ENCODE assay signal across 1 cellular context in the genomic region with DNA sequence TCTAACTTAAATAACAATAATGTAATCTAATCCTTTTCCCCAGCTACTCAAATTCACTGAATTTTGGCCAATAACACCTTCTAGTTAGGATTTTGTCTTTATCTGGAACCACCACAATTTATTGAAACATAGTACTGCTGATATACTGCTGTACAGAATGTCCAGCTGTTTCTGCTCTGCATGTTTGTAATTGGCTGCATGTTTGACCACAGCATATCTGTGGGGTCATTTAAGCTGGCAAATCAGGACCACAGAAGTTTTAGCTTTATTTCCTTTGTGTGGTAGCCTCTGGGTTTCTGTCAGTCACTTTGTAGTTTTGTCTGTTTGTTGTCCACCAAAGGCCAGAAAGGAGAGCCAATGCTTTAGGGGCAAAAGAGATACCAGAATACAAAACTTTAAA.
TF ChIP-seq lines count a peak whose summit lies in the region.

No MANE protein-coding gene starts in this region.

TF ChIP-seq in HEK293, 187 proteins besides CTCF, POLR2A, EP300 and RAD21 (continued from another document):
- TF ChIP-seq, protein P1, sequence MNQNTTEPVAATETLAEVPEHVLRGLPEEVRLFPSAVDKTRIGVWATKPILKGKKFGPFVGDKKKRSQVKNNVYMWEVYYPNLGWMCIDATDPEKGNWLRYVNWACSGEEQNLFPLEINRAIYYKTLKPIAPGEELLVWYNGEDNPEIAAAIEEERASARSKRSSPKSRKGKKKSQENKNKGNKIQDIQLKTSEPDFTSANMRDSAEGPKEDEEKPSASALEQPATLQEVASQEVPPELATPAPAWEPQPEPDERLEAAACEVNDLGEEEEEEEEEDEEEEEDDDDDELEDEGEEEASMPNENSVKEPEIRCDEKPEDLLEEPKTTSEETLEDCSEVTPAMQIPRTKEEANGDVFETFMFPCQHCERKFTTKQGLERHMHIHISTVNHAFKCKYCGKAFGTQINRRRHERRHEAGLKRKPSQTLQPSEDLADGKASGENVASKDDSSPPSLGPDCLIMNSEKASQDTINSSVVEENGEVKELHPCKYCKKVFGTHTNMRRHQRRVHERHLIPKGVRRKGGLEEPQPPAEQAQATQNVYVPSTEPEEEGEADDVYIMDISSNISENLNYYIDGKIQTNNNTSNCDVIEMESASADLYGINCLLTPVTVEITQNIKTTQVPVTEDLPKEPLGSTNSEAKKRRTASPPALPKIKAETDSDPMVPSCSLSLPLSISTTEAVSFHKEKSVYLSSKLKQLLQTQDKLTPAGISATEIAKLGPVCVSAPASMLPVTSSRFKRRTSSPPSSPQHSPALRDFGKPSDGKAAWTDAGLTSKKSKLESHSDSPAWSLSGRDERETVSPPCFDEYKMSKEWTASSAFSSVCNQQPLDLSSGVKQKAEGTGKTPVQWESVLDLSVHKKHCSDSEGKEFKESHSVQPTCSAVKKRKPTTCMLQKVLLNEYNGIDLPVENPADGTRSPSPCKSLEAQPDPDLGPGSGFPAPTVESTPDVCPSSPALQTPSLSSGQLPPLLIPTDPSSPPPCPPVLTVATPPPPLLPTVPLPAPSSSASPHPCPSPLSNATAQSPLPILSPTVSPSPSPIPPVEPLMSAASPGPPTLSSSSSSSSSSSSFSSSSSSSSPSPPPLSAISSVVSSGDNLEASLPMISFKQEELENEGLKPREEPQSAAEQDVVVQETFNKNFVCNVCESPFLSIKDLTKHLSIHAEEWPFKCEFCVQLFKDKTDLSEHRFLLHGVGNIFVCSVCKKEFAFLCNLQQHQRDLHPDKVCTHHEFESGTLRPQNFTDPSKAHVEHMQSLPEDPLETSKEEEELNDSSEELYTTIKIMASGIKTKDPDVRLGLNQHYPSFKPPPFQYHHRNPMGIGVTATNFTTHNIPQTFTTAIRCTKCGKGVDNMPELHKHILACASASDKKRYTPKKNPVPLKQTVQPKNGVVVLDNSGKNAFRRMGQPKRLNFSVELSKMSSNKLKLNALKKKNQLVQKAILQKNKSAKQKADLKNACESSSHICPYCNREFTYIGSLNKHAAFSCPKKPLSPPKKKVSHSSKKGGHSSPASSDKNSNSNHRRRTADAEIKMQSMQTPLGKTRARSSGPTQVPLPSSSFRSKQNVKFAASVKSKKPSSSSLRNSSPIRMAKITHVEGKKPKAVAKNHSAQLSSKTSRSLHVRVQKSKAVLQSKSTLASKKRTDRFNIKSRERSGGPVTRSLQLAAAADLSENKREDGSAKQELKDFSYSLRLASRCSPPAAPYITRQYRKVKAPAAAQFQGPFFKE (tag by site-specific recombination; IDR thresholded peaks at IDR 0.05; ENCODE audit: borderline replicate concordance), result no peak
- TF ChIP-seq ZNF132 (tag by site-specific recombination; IDR thresholded peaks at IDR 0.05; ENCODE audit: borderline replicate concordance) (no peak), ZNF248 (tag by site-specific recombination; IDR thresholded peaks at IDR 0.05) (no peak), ZNF610 (tag by site-specific recombination; IDR thresholded peaks at IDR 0.05; ENCODE audit: borderline replicate concordance) (no peak), ZBTB21 (tag by site-specific recombination; IDR thresholded peaks at IDR 0.05) (no peak)
